ENCODE assay signal across 1 cellular context in the genomic region with DNA sequence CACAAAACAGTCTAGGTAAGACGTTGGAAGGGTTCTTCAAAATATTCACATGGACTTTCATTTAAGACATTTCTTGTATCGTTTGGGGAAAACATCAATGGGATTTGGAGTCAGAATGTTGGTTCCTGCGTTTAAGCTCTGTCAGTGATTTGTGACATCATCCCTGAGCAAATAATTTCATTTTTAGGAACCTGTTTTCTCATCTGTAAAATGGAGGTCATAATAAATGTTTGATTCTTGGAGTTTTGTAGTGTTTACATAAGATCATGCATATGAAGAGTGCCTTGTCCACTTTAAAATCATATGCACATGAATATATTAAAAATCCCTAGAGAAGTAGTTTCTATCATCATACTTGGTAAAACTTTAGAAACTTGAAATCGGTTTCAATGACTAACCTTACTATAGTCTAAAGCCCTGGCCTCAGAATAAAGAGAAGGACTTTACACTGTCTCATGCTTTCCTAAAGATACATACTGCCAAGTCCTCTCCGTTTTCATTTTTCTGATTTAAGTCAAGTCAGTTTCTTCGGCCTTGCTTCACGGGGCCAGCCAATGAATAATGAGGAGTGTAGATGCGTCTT.
TF ChIP-seq lines count a peak whose summit lies in the region.

No MANE protein-coding gene starts in this region.

TF ChIP-seq in K562, 482 proteins besides CTCF, POLR2A, EP300 and RAD21 (continued from another document):
- TF ChIP-seq MLLT1 (IDR thresholded peaks at IDR 0.05) (0 out of 4 replicates have a peak, but pooled peaks of 1 of the 2 experiments have one; percentile 3), MGA (IDR thresholded peaks at IDR 0.05) (no peak), ETS2 (tag; IDR thresholded peaks at IDR 0.05; ENCODE audit: borderline replicate concordance, poor library complexity, severe bottlenecking) (no peak), NELFE (IDR thresholded peaks at IDR 0.05; ENCODE audit: insufficient read depth, insufficient read length) (no peak), GABPB2 (CRISPR knock-in tag; conservative IDR thresholded peaks at IDR 0.05) (no peak), ZMIZ1 (IDR thresholded peaks at IDR 0.05; ENCODE audit: low read depth in 2 of 2, low read length in 2 of 2) (no peak), CSDE1 (IDR thresholded peaks at IDR 0.05) (peak in 1 of 2 experiments; percentile 51; a peak in 1 of 4 replicates), SAFB2 (IDR thresholded peaks at IDR 0.05; ENCODE audit: borderline replicate concordance, low read depth, low read length, severe bottlenecking) (no peak), KDM1A (IDR thresholded peaks at IDR 0.05) (peak in 1 of 2 experiments; percentile 25; a peak in 1 of 4 replicates), KLF10 (CRISPR knock-in tag; IDR thresholded peaks at IDR 0.05) (no peak), NR2C1 (IDR thresholded peaks at IDR 0.05) (no peak), NR2C1 (tag; IDR thresholded peaks at IDR 0.05) (no peak), MNT (conservative IDR thresholded peaks at IDR 0.05) (peak in 1 of 2 experiments; percentile 62; a peak in 1 of 4 replicates), SFPQ (IDR thresholded peaks at IDR 0.05; ENCODE audit: low read depth, low read length) (no peak), BRD4 (IDR thresholded peaks at IDR 0.05) (0 out of 2 replicates have a peak, but pooled peaks have one; percentile 17), GATAD2B (IDR thresholded peaks at IDR 0.05; ENCODE audit: borderline replicate concordance) (0 out of 2 replicates have a peak, but pooled peaks have one; percentile 34)
TF ChIP-seq in K562: peak in this region for 9.
